ENCODE assay signal across 8 cellular contexts in genomic region chr2:226835796-226836547, GRCh38. TPM values are rescaled to one million over a fixed set of nuclear protein-coding genes. Genes with fewer than 3 reads are reported as not detected.
A peak's percentile ranks its signal among the peaks of the same experiment; 100 is the strongest.
DNase-seq lines count a peak whose midpoint lies in the region; ATAC-seq and TF ChIP-seq lines count a peak whose summit lies in the region.

Gene RHBDD1, plus strand, starts transcription at chr2:226836054. Its CDS starts 28,640 bp downstream, at chr2:226864694.

- CTCF ChIA-PET in BJ (lab: Yijun Ruan, JAX) = interaction anchor here (1.7 to 2.0 kb wide), 2 partner anchors 13 to 147 kb away, joined by 4 to 9 read pairs; no protein-coding TSS in a partner anchor

- H3K9me3 ChIP-seq in left lung = no peaks in the 10 kb centered on the region

- H3K4me1 ChIP-seq in left lung = peaks cover 4 to 33% of the 10 kb centered on the region in 2 donors

- peak; percentile 56 for DNase-seq in BJ (ENCODE audit: low read depth)
- DNase-seq in GM19240 (ENCODE audit: insufficient read length, low spot score) = peak; percentile 36
- DNase-seq in NCI-H69 (lab: John Stamatoyannopoulos, UW) = peak; percentile 96
- peak; percentile 85 to 92 for DNase-seq in activated CD4-positive, alpha-beta T cell treated with anti-CD3 and anti-CD28 coated beads, Interleukin-2, amount 50 U/mL, for 24 hours (ENCODE audit: low read depth in 1 of 2, low spot score in 1 of 2)
- DNase-seq in left lung = peak; percentile 93 to 98
- DNase-seq in stimulated activated CD4-positive, alpha-beta T cell treated with anti-CD3 and anti-CD28 coated beads, Interleukin-2, amount 100 ng/mL, for 48 hours = peak; percentile 85 to 88

- no peaks in the 10 kb centered on the region for H3K27me3 ChIP-seq in BJ (ENCODE audit: control insufficient read depth, insufficient read depth, low read length)
- H3K27me3 ChIP-seq in left lung = no peaks in the 10 kb centered on the region

- POLR2A ChIA-PET in BJ (lab: Charles Lee) = no interaction called here

- peak; percentile 85 for ATAC-seq in HG03460 (IDR thresholded peaks at IDR 0.05; ENCODE audit: unreplicated experiment)
- ATAC-seq in left lung = peak; percentile 99

- H3K36me3 Mint-ChIP-seq in dendritic cell treated with granulocyte-macrophage colony-stimulating factor and Interleukin-4, amounts not matched to agents 40 ng/mL and 50 ng/mL, for 4 days (ENCODE audit: low read depth) = peaks cover 39% of the 10 kb centered on the region

- H3K27ac Mint-ChIP-seq in dendritic cell treated with granulocyte-macrophage colony-stimulating factor and Interleukin-4, amounts not matched to agents 40 ng/mL and 50 ng/mL, for 4 days = peak within 1 kb of the TSS; percentile 99

- intact Hi-C loops in dendritic cell treated with granulocyte-macrophage colony-stimulating factor and Interleukin-4, amounts not matched to agents 40 ng/mL and 50 ng/mL, for 4 days (cut with micrococcal nuclease) = loop anchor here (5.0 kb wide), 1 partner anchor 44 kb away; no protein-coding TSS in a partner anchor
- intact Hi-C loops in left lung (cut with DNase I) = loop anchor here in 1 of 2 donors (10.0 kb wide), 1 partner anchor 139 kb away; no protein-coding TSS in a partner anchor

- peak within 1 kb of the TSS; percentile 87 for H3K4me3 Mint-ChIP-seq in dendritic cell treated with granulocyte-macrophage colony-stimulating factor and Interleukin-4, amounts not matched to agents 40 ng/mL and 50 ng/mL, for 4 days

- H3K27ac ChIP-seq in left lung = peak within 1 kb of the TSS; percentile 98 to 99

- no peaks in the 10 kb centered on the region for H3K9me3 Mint-ChIP-seq in dendritic cell treated with granulocyte-macrophage colony-stimulating factor and Interleukin-4, amounts not matched to agents 40 ng/mL and 50 ng/mL, for 4 days

- no peaks in the 10 kb centered on the region for H3K27me3 Mint-ChIP-seq in dendritic cell treated with granulocyte-macrophage colony-stimulating factor and Interleukin-4, amounts not matched to agents 40 ng/mL and 50 ng/mL, for 4 days

- H3K4me3 ChIP-seq in BJ (ENCODE audit: low read depth, low read length) (peak within 1 kb of the TSS; percentile 70), left lung (peak within 1 kb of the TSS; percentile 68 to 72)

- peaks cover 18% of the 10 kb centered on the region for H3K4me1 Mint-ChIP-seq in dendritic cell treated with granulocyte-macrophage colony-stimulating factor and Interleukin-4, amounts not matched to agents 40 ng/mL and 50 ng/mL, for 4 days (ENCODE audit: low read depth)

- TF ChIP-seq CTCF in BJ (IDR thresholded peaks at IDR 0.05; ENCODE audit: insufficient read depth, low read depth, low read length) (no peak), left lung (IDR thresholded peaks at IDR 0.05) (no peak)

- H3K36me3 ChIP-seq in BJ (ENCODE audit: control insufficient read depth, insufficient read depth, low read length) (no peaks in the 10 kb centered on the region; the same call in 1 of the 2 replicates), left lung (peaks cover 0 to 3% of the 10 kb centered on the region in 2 donors)

RNA-seq across cellular contexts. Expression of gene RHBDD1, which starts in this region (rescaled TPM):
- polyA plus RNA-seq in BJ (2011; rRNA removed) = 29.2 and 51.6 TPM in 2 replicates
- 40.8 and 44.5 TPM in 2 replicates for polyA minus RNA-seq in BJ (2011; rRNA and poly(A)+ RNA removed)
- 10 to 100 TPM; 33.3 to 40.1 TPM for total RNA-seq in left lung

Comparison
In these comparisons a context has a peak if more than half of its experiments do, and no peak if none do; other contexts are left out.
1. Peak in every context shown above with its lines: DNase-seq, ATAC-seq, H3K4me3 ChIP-seq and H3K27ac ChIP-seq.
2. DNase-seq: peak in every context shown above with its lines; median percentile 96 in NCI-H69; 96 in left lung; 88 in activated CD4-positive, alpha-beta T cell treated with anti-CD3 and anti-CD28 coated beads, Interleukin-2, amount 50 U/mL, for 24 hours; 86 in stimulated activated CD4-positive, alpha-beta T cell treated with anti-CD3 and anti-CD28 coated beads, Interleukin-2, amount 100 ng/mL, for 48 hours; 56 in BJ; 36 in GM19240.